Comparison of ENCODE assay signal across 21 cellular contexts in the genomic region with DNA sequence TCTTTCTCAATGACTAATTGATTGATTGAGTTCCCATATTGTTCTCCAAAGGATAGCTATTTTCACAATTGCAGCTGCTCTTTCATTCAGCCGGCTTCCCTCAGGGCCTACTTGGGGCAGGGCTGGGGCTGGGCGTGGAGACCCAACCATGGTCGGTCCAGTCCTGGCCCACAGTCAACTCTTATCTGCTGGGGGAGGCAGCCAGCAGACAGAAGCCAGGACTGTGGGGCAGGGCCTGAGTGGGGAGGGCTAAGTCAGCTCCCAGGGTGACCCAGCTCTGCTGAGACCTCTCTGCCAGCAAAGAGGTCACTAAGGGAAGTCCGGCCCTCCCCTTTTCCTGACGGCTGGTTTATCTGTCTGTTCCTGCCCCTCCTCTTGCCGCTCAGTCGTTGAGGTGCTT.
"Had no signal": no experiment of that assay in that cellular context is flagged by ENCODE, and none has a peak within 500 bp of the region (broad histone marks: within the 10 kb centered on the region; RNA-seq: fewer than 3 reads in every experiment).

No MANE protein-coding gene starts in this region.

- H3K9ac ChIP-seq: neural progenitor cell had no signal

- H3K27ac ChIP-seq: neural progenitor cell, ovary, prostate gland, right atrium auricular region, right lobe of liver, sigmoid colon, stomach, tibial artery, transverse colon, upper lobe of right lung, uterus had no signal

- H3K4me2 ChIP-seq: neural progenitor cell had no signal

- H3K9me3 ChIP-seq: ovary, prostate gland, right lobe of liver, upper lobe of right lung, uterus had no signal

- H3K4me3 ChIP-seq: neural progenitor cell, ovary, prostate gland, right atrium auricular region, right lobe of liver, sigmoid colon, stomach, tibial artery, transverse colon, upper lobe of right lung, uterus had no signal

- H3K4me1 ChIP-seq: neural progenitor cell, prostate gland, right lobe of liver, sigmoid colon, stomach, tibial artery, transverse colon, upper lobe of right lung, uterus had no signal

- H3K27me3 ChIP-seq: neural progenitor cell, ovary, right atrium auricular region, right lobe of liver, upper lobe of right lung, uterus had no signal

- ATAC-seq: naive thymus-derived CD4-positive, alpha-beta T cell; natural killer cell; stimulated activated naive B cell treated with anti-CD40 and anti-IgM and Interleukin-4, amounts not matched to agents 10 μg/mL and 1 μg/mL and 100 μg/mL, for 72 hours; upper lobe of right lung had no signal

- H3K36me3 ChIP-seq: neural progenitor cell, ovary, prostate gland, right atrium auricular region, right lobe of liver, sigmoid colon, stomach, tibial artery, transverse colon, upper lobe of right lung, uterus had no signal

- DNase-seq: naive thymus-derived CD4-positive, alpha-beta T cell; natural killer cell; occipital lobe; ovary; right lobe of liver; sigmoid colon; small intestine; stimulated activated CD4-positive, alpha-beta T cell treated with anti-CD3 and anti-CD28 coated beads, Interleukin-15, amount 100 ng/mL, for 24 hours; stimulated activated CD4-positive, alpha-beta T cell treated with anti-CD3 and anti-CD28 coated beads, Interleukin-2, amount 100 ng/mL, for 24 hours; stimulated activated CD4-positive, alpha-beta T cell treated with anti-CD3 and anti-CD28 coated beads, Interleukin-2, amount 100 ng/mL, for 48 hours; stimulated activated CD4-positive, alpha-beta T cell treated with anti-CD3 and anti-CD28 coated beads, Interleukin-4, amount 100 ng/mL, for 24 hours; stimulated activated naive B cell treated with anti-CD40 and anti-IgM and Interleukin-4, amounts not matched to agents 10 μg/mL and 1 μg/mL and 100 μg/mL, for 72 hours; stimulated activated naive CD4-positive, alpha-beta T cell treated with Interleukin-2 at 50 U/mL for 16 hours; stomach; tibial artery; transverse colon; upper lobe of right lung; uterus had no signal
